In the genomic region with DNA sequence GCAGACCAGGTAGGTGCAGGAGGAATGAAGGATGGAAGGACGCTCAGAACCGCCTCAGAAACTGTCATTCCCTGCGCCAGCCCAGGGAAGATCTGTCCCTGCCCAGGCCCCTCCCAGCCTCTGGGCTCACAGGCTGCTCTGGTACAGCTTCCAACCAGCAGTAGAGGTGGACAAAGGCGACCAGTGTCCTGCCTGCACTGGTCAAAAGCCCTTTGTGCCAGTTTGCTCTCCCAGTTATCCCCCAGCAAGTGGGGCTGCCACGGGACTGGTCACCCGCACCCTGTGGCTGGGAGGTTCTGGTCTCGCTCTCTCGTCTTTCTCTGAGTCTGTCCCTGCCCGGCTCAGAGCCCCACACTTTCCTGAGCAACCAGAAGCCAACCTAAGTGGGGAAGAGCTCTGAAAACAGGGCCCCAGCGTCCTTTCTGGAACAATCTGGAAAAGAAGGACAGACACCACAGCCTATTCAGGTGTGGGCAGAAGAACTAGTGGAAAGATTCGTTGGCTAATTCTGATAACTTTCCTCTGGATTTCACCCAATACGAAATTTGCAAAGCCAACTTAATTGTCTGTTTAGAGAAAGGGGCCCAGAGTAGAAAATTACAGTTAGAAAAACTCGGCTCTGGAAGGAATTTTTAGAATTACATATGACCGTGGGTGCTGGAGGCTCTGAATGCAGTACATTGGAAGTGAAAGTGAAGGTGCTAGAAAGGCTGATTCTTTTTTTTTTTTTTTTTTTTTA, we compare ENCODE assay signal across 9 cellular contexts. TPM values are rescaled to one million over a fixed set of nuclear protein-coding genes. Genes with fewer than 3 reads are reported as not detected.
DNase-seq lines count a peak whose midpoint lies in the region; ATAC-seq and TF ChIP-seq lines count a peak whose summit lies in the region.
"Had no signal": no experiment of that assay in that cellular context is flagged by ENCODE, and none has a peak within 500 bp of the region (broad histone marks: within the 10 kb centered on the region; RNA-seq: fewer than 3 reads in every experiment).

No MANE protein-coding gene starts in this region.

- POLR2A ChIA-PET in T-cell (lab: Charles Lee) = no interaction called here

- H3K36me3 ChIP-seq in thyroid gland (peaks cover 0 to 3% of the 10 kb centered on the region in 2 donors), GM23248 (ENCODE audit: low read depth) (no peaks in the 10 kb centered on the region)

- no peaks in the 10 kb centered on the region for H3F3A ChIP-seq in GM23248 (ENCODE audit: insufficient read depth)

- WGBS in thyroid gland, 2 donors = 82% methylated on average over 12 to 14 of the region's 14 CpGs
- WGBS in GM23248 (ENCODE audit: low coverage in 1 of 2, low lambda C conversion rate in 2 of 2, missing lambda C conversion rate in 2 of 2), 2 experiments = 90 to 92% methylated on average over 14 of the region's 14 CpGs

- peaks cover 20 to 48% of the 10 kb centered on the region in 2 donors for H3K4me1 ChIP-seq in thyroid gland
- no peaks in the 10 kb centered on the region for H3K4me1 ChIP-seq in GM23248 (ENCODE audit: insufficient read depth)

- CTCF ChIA-PET in T-cell (lab: Charles Lee) = no interaction called here

- H4K20me1 ChIP-seq in GM23248 (ENCODE audit: insufficient read depth) = no peaks in the 10 kb centered on the region

- H2AFZ ChIP-seq in GM23248 = no peak overlapping the region

- in situ Hi-C loops in GM23248 (cut with MboI) = no loop called here

- no peak for ATAC-seq in T-cell (replicated peaks in 1 of 4)

- H3K9me3 ChIP-seq in thyroid gland (no peaks in the 10 kb centered on the region), GM23248 (ENCODE audit: low read depth) (no peaks in the 10 kb centered on the region)

- H3K9ac ChIP-seq in GM23248 = no peak overlapping the region

- H3K27ac Mint-ChIP-seq in T-cell (peak overlapping the region; percentile 68 to 71), nephron progenitor cell (peak overlapping the region; percentile 59)

- peak overlapping the region; percentile 33 to 82 (median 69) for H3K27ac ChIP-seq in thyroid gland
- no peak overlapping the region for H3K27ac ChIP-seq in GM23248

- no peaks in the 10 kb centered on the region for H3K79me2 ChIP-seq in GM23248 (ENCODE audit: insufficient read depth)

- H3K27me3 ChIP-seq in thyroid gland (no peaks in the 10 kb centered on the region), GM23248 (replicated peaks; ENCODE audit: insufficient read depth) (no peaks in the 10 kb centered on the region)

- DNase-seq in T-cell = no peak
- peak; percentile 99 for DNase-seq in globus pallidus (ENCODE audit: low spot score)
- no peak for DNase-seq in nephron progenitor cell
- no peak for DNase-seq in thyroid gland
- DNase-seq in GM23248 = no peak
- no peak for DNase-seq in NOMO-1 (lab: John Stamatoyannopoulos, UW; ENCODE audit: unreplicated experiment in 2 of 2)
- DNase-seq in NCI-H446 (lab: John Stamatoyannopoulos, UW) = no peak
- no peak for DNase-seq in NOMO-1 treated with DMSO at 0.1 percent for 48 hours (lab: John Stamatoyannopoulos, UW; ENCODE audit: unreplicated experiment)

- H3K4me3 Mint-ChIP-seq in T-cell (no peak overlapping the region), nephron progenitor cell (no peak overlapping the region)

- H3K27me3 Mint-ChIP-seq in T-cell (no peaks in the 10 kb centered on the region), nephron progenitor cell (ENCODE audit: low read depth, poor library complexity) (peaks cover 3% of the 10 kb centered on the region)

- H3K9me3 Mint-ChIP-seq in T-cell = no peaks in the 10 kb centered on the region
- no peaks in the 10 kb centered on the region for H3K9me3 Mint-ChIP-seq in nephron progenitor cell

- intact Hi-C loops in thyroid gland (cut with DNase I) = loop anchor here (10.0 kb wide), 1 partner anchor 55 kb away; a partner anchor contains a TSS

- H3K36me3 Mint-ChIP-seq in T-cell = peaks cover 9% of the 10 kb centered on the region
- H3K36me3 Mint-ChIP-seq in nephron progenitor cell (ENCODE audit: low read depth) = peaks cover 77% of the 10 kb centered on the region

- no peaks in the 10 kb centered on the region for H3K9me2 ChIP-seq in GM23248 (ENCODE audit: insufficient read depth)

- H3K4me3 ChIP-seq in thyroid gland (replicated peaks in 1 of 3) (no peak overlapping the region), GM23248 (no peak overlapping the region)
- H3K4me3 ChIP-seq: skin epidermis had no signal

- no peak for TF ChIP-seq CTCF in nephron progenitor cell (IDR thresholded peaks at IDR 0.05)
- no peak for TF ChIP-seq CTCF in thyroid gland (IDR thresholded peaks at IDR 0.05)

- TF ChIP-seq POLR2A in thyroid gland (IDR thresholded peaks at IDR 0.05) = no peak

- H3K4me1 Mint-ChIP-seq in T-cell = peaks cover 45 to 55% (median 46%) of the 10 kb centered on the region in 3 donors
- peaks cover 23% of the 10 kb centered on the region for H3K4me1 Mint-ChIP-seq in nephron progenitor cell

- H3K4me2 ChIP-seq in GM23248 (ENCODE audit: unreplicated experiment) = no peak overlapping the region

RNA-seq across cellular contexts. Expression of a gene that starts 21.7 kb away (rescaled TPM):
- 10 to 100 TPM; 32.6 to 46.1 (median 43.2) TPM for total RNA-seq in T-cell
- total RNA-seq in thyroid gland = 10 to 100 TPM; 19.1 to 36.3 (median 21.4) TPM
- 9.8 and 19.0 TPM in 2 replicates for total RNA-seq in GM23248 (2014; rRNA removed; shearing (Covaris generic))
- polyA plus RNA-seq in GM23248 (2016; fragmentation: Nextera tagmentation; extraction: Ambion mirVana) = 17.6 and 20.0 TPM in 2 replicates

RNA-seq across cellular contexts. Expression of a gene that starts 43.1 kb away (rescaled TPM):
- total RNA-seq in T-cell (10 to 100 TPM in 1 of 5 donors, 1 to 10 TPM in 4; 6.0 to 10.2 (median 7.1) TPM), thyroid gland (10 to 100 TPM; 10.7 to 15.2 (median 12.7) TPM)
- total RNA-seq in GM23248 (2014; rRNA removed; shearing (Covaris generic)) = 2.5 and 2.8 TPM in 2 replicates
- 4.1 and 4.4 TPM in 2 replicates for polyA plus RNA-seq in GM23248 (2016; fragmentation: Nextera tagmentation; extraction: Ambion mirVana)

RNA-seq across cellular contexts. Expression of a gene that starts 53.9 kb away (rescaled TPM):
- total RNA-seq in T-cell = 1 to 10 TPM; 2.8 to 8.9 (median 6.1) TPM
- 10 to 100 TPM; 22.0 to 37.8 (median 31.6) TPM for total RNA-seq in thyroid gland
- 16.6 and 29.8 TPM in 2 replicates for total RNA-seq in GM23248 (2014; rRNA removed; shearing (Covaris generic))
- 2.9 and 3.6 TPM in 2 replicates for polyA plus RNA-seq in GM23248 (2016; fragmentation: Nextera tagmentation; extraction: Ambion mirVana)
